Comparison of ENCODE assay signal across 8 cellular contexts in genomic region chr16:85056211-85056748, GRCh38. TPM values are rescaled to one million over a fixed set of nuclear protein-coding genes. Genes with fewer than 3 reads are reported as not detected.
DNase-seq lines count a peak whose midpoint lies in the region; ATAC-seq, FAIRE-seq and TF ChIP-seq lines count a peak whose summit lies in the region.

No MANE protein-coding gene starts in this region.

- peak overlapping the region; percentile 32 for H3K4me3 Mint-ChIP-seq in mesothelial cell of epicardium

- H3K36me3 Mint-ChIP-seq in mesothelial cell of epicardium: no peaks in the 10 kb centered on the region

- H3K9me3 Mint-ChIP-seq in mesothelial cell of epicardium: no peaks in the 10 kb centered on the region

- peaks cover 20% of the 10 kb centered on the region for H3K4me1 Mint-ChIP-seq in mesothelial cell of epicardium

- H3K4me3 ChIP-seq in HL-60 (replicated peaks; ENCODE audit: insufficient read depth, low read length): no peak overlapping the region

- ATAC-seq in GM19395 (IDR thresholded peaks at IDR 0.05; ENCODE audit: unreplicated experiment) (no peak), GM19328 (IDR thresholded peaks at IDR 0.05; ENCODE audit: unreplicated experiment) (no peak), GM18520 (IDR thresholded peaks at IDR 0.05; ENCODE audit: unreplicated experiment) (no peak)

- H3K27ac ChIP-seq in HL-60 (replicated peaks) (peak overlapping the region; percentile 41; the same call in 1 of the 2 replicates), caudate nucleus (ENCODE audit: low read depth, low read length) (peak overlapping the region; percentile 48)

- H3K27ac Mint-ChIP-seq in mesothelial cell of epicardium: peak overlapping the region; percentile 88

- H3K27me3 ChIP-seq in HL-60 (ENCODE audit: insufficient read depth, poor library complexity, severe bottlenecking): peaks cover 21% of the 10 kb centered on the region

- FAIRE-seq in urothelium cell line (lab: Jason Lieb, UNC): no peak

- DNase-seq in AG08395 (ENCODE audit: low spot score): peak; percentile 50
- DNase-seq in HL-60 (ENCODE audit: low read depth in 1 of 2, low spot score in 1 of 2): peak in 1 of 2 experiments; percentile 26
- DNase-seq in caudate nucleus (lab: John Stamatoyannopoulos, UW): peak in 10 of 61 donors; percentile 11 to 44 (median 23)
- DNase-seq in mesothelial cell of epicardium (ENCODE audit: low spot score in 2 of 2, unreplicated experiment in 2 of 2): no peak
- no peak for DNase-seq in urothelium cell line (ENCODE audit: low spot score)

- TF ChIP-seq CTCF in HL-60 (IDR thresholded peaks at IDR 0.05; ENCODE audit: insufficient read depth, low read length): no peak
- no peak for TF ChIP-seq CTCF in mesothelial cell of epicardium (IDR thresholded peaks at IDR 0.05; ENCODE audit: unreplicated experiment)

- peaks cover 3% of the 10 kb centered on the region for H3K27me3 Mint-ChIP-seq in mesothelial cell of epicardium (ENCODE audit: low read depth)

RNA-seq across cellular contexts. Expression of gene KIAA0513, which starts 28.7 kb away (rescaled TPM):
- total RNA-seq in mesothelial cell of epicardium: 6.0 to 7.5 TPM (median 6.8 TPM) in 3 replicates

RNA-seq across cellular contexts. Expression of gene ZDHHC7, which starts 44.9 kb away (rescaled TPM):
- total RNA-seq in mesothelial cell of epicardium: 45.4 to 47.9 TPM (median 45.7 TPM) in 3 replicates

RNA-seq across cellular contexts. Expression of gene CIBAR2, which starts 56.0 kb away (rescaled TPM):
- not detected in 3 replicates for total RNA-seq in mesothelial cell of epicardium
